Comparison of ENCODE assay signal across 30 cellular contexts in genomic region chr4:188975271-188975670, GRCh38.
DNase-seq lines count a peak whose midpoint lies in the region; ATAC-seq, FAIRE-seq and TF ChIP-seq lines count a peak whose summit lies in the region.
"Had no signal": no experiment of that assay in that cellular context is flagged by ENCODE, and none has a peak within 500 bp of the region (broad histone marks: within the 10 kb centered on the region; RNA-seq: fewer than 3 reads in every experiment).

No MANE protein-coding gene starts in this region.

- H2BK15ac ChIP-seq in H1 (ENCODE audit: low read length) = no peak overlapping the region; the same call in 1 of the 2 replicates

- H3K18ac ChIP-seq in H1 (ENCODE audit: extremely low read depth, low read length) = peak overlapping the region; percentile 96

- H3K9me2 ChIP-seq in MM.1S (replicated peaks; ENCODE audit: insufficient read depth, low read length) = no peaks in the 10 kb centered on the region

- H3K27me3 Mint-ChIP-seq in neural progenitor cell (ENCODE audit: insufficient read depth, low read depth) = peaks cover 2% of the 10 kb centered on the region
- H3K27me3 Mint-ChIP-seq: activated CD8-positive, alpha-beta memory T cell treated with anti-CD3 and anti-CD28 coated beads, Interleukin-2, amount 10 ng/mL, durations not matched to agents 7 days and 5 days; stimulated activated naive CD8-positive, alpha-beta T cell treated with anti-CD3 and anti-CD28 coated beads, Interleukin-15, amount 100 ng/mL, for 72 hours had no signal

- no peaks in the 10 kb centered on the region for H3K9me3 ChIP-seq in MM.1S (replicated peaks; ENCODE audit: insufficient read depth, low read length)
- 0 out of 4 replicates have a peak, but pooled peaks cover 0 to 7% of the 10 kb centered on the region in 2 experiments for H3K9me3 ChIP-seq in H1 (ENCODE audit: insufficient read depth in 2 of 2, low read depth in 1 of 2, low read length in 1 of 2)
- peaks cover 5% of the 10 kb centered on the region for H3K9me3 ChIP-seq in neural progenitor cell (ENCODE audit: low read depth)
- H3K9me3 ChIP-seq: SJSA1, tibial artery had no signal

- H2AK5ac ChIP-seq in H1 (ENCODE audit: low read depth, low read length) = 0 out of 2 replicates have a peak overlapping the region, but pooled peaks have one; percentile 95

- FAIRE-seq in H1 (lab: Jason Lieb, UNC) = no peak
- FAIRE-seq: GM18507, small intestine had no signal

- H4K20me1 ChIP-seq in MM.1S (ENCODE audit: insufficient read depth, low read length) (no peaks in the 10 kb centered on the region), H1 (replicated peaks in 1 of 2; ENCODE audit: control insufficient read depth in 1 of 2, insufficient read depth in 2 of 2, low read length in 2 of 2) (no peaks in the 10 kb centered on the region), neural progenitor cell (ENCODE audit: low read depth) (no peaks in the 10 kb centered on the region)

- TF ChIP-seq EP300 in H1 (IDR thresholded peaks at IDR 0.05; ENCODE audit: borderline replicate concordance in 1 of 2, low read depth in 2 of 2, low read length in 2 of 2) = no peak

- CTCF ChIA-PET in H1 (lab: Charles Lee; ENCODE audit: partially characterized antibody) = no interaction called here

- H3K4me1 ChIP-seq in MM.1S (ENCODE audit: low read length) (peaks cover 43% of the 10 kb centered on the region), H1 (replicated peaks in 1 of 4; ENCODE audit: control insufficient read depth in 3 of 4, insufficient read depth in 4 of 4, low read length in 3 of 4) (peaks cover 3 to 22% (median 14%) of the 10 kb centered on the region in 4 experiments), neural progenitor cell (peaks cover 35% of the 10 kb centered on the region), foreskin keratinocyte (no peaks in the 10 kb centered on the region)
- H3K4me1 ChIP-seq: tibial artery had no signal

- H3K4me2 ChIP-seq in MM.1S (ENCODE audit: low read depth, low read length) = 0 out of 2 replicates have a peak overlapping the region, but pooled peaks have one; percentile 57
- no peak overlapping the region for H3K4me2 ChIP-seq in H1 (ENCODE audit: insufficient read depth in 1 of 2, low read depth in 2 of 2, low read length in 2 of 2)
- H3K4me2 ChIP-seq in neural progenitor cell = peak overlapping the region; percentile 68

- peaks cover 6% of the 10 kb centered on the region for H3K9me3 Mint-ChIP-seq in neural progenitor cell

- H3K79me1 ChIP-seq in H1 (ENCODE audit: low read depth, low read length) = no peaks in the 10 kb centered on the region

- no peaks in the 10 kb centered on the region for H3K27me3 ChIP-seq in MM.1S (replicated peaks; ENCODE audit: insufficient read depth, low read length)
- H3K27me3 ChIP-seq in H1 (replicated peaks in 1 of 4; ENCODE audit: control insufficient read depth in 3 of 4, extremely low read depth in 1 of 4, insufficient read depth in 3 of 4, low read length in 3 of 4) = no peaks in the 10 kb centered on the region
- H3K27me3 ChIP-seq in neural progenitor cell = no peaks in the 10 kb centered on the region
- no peaks in the 10 kb centered on the region for H3K27me3 ChIP-seq in foreskin keratinocyte
- H3K27me3 ChIP-seq: SJSA1, tibial artery had no signal

- peak overlapping the region; percentile 95 for H2BK12ac ChIP-seq in H1 (ENCODE audit: low read depth, low read length)

- H3K9ac ChIP-seq in MM.1S (ENCODE audit: low read length) = no peak overlapping the region
- H3K9ac ChIP-seq in H1 (replicated peaks in 1 of 4; ENCODE audit: extremely low read depth in 1 of 4, low read depth in 3 of 4, low read length in 3 of 4) = no peak overlapping the region
- H3K9ac ChIP-seq in neural progenitor cell = no peak overlapping the region

- H2BK120ac ChIP-seq in H1 (replicated peaks; ENCODE audit: low read depth, low read length) = peak overlapping the region; percentile 94

- no peak for TF ChIP-seq POLR2A in H1 (IDR thresholded peaks at IDR 0.05; ENCODE audit: control extremely low read depth in 1 of 2, low read depth in 2 of 2, low read length in 2 of 2)

- H2BK20ac ChIP-seq in H1 (ENCODE audit: low read length) = peak overlapping the region; percentile 97; the same call in 1 of the 2 replicates

- 89% methylated on average over 9 of the region's 10 CpGs; no CpG with 5 or more reads in 1 of the 2 experiments for WGBS in H1 (ENCODE audit: extremely low coverage in 1 of 2, insufficient coverage in 1 of 2, insufficient read length in 1 of 2, insufficient replicate concordance in 2 of 2, low coverage in 1 of 2, low lambda C conversion rate in 2 of 2, missing lambda C conversion rate in 1 of 2), 2 experiments

- peak overlapping the region; percentile 73 for H4K5ac ChIP-seq in H1 (ENCODE audit: insufficient read length, low read depth, low read length)

- H3K4ac ChIP-seq in H1 (replicated peaks; ENCODE audit: insufficient read length, low read depth, low read length) = peak overlapping the region; percentile 99

- H3F3A ChIP-seq in MM.1S (ENCODE audit: insufficient read depth, low read length) (peaks cover 38% of the 10 kb centered on the region), neural progenitor cell (ENCODE audit: low read depth) (peaks cover 46% of the 10 kb centered on the region)

- H3K27ac Mint-ChIP-seq in neural progenitor cell = no peak overlapping the region
- H3K27ac Mint-ChIP-seq: activated CD8-positive, alpha-beta memory T cell treated with anti-CD3 and anti-CD28 coated beads, Interleukin-2, amount 10 ng/mL, durations not matched to agents 7 days and 5 days; activated naive CD4-positive, alpha-beta T cell treated with anti-CD3 and anti-CD28 coated beads for 36 hours; stimulated activated naive CD8-positive, alpha-beta T cell treated with anti-CD3 and anti-CD28 coated beads, Interleukin-15, amount 100 ng/mL, for 72 hours had no signal

- no peak overlapping the region for H4K8ac ChIP-seq in H1 (ENCODE audit: extremely low read depth, insufficient read depth, low read length)

- ATAC-seq in foreskin keratinocyte (no peak), left colon (no peak)
- ATAC-seq: activated CD8-positive, alpha-beta memory T cell treated with anti-CD3 and anti-CD28 coated beads, Interleukin-2, amount 10 ng/mL, durations not matched to agents 7 days and 5 days; left lobe of liver; Panc1; stimulated activated naive CD8-positive, alpha-beta T cell treated with anti-CD3 and anti-CD28 coated beads, Interleukin-15, amount 100 ng/mL, for 72 hours had no signal

- no peak overlapping the region for H3K23ac ChIP-seq in H1 (ENCODE audit: insufficient read length)

- peak overlapping the region; percentile 22 for H4K91ac ChIP-seq in H1 (replicated peaks; ENCODE audit: insufficient read length, low read length)

- POLR2A ChIA-PET in H1 (lab: Charles Lee; ENCODE audit: partially characterized antibody) = no interaction called here

- H3K14ac ChIP-seq in H1 (ENCODE audit: insufficient read length) = no peak overlapping the region

- no peaks in the 10 kb centered on the region for H3K36me3 ChIP-seq in MM.1S (replicated peaks; ENCODE audit: insufficient read depth, low read length)
- H3K36me3 ChIP-seq in H1 (ENCODE audit: control insufficient read depth in 2 of 4, insufficient read depth in 4 of 4, low read length in 3 of 4) = peaks cover 0 to 3% (median 0%) of the 10 kb centered on the region in 4 experiments; a peak in 1 of 8 replicates
- H3K36me3 ChIP-seq in neural progenitor cell = peaks cover 7% of the 10 kb centered on the region
- H3K36me3 ChIP-seq: SJSA1, tibial artery had no signal

- no peaks in the 10 kb centered on the region for H3K36me3 Mint-ChIP-seq in neural progenitor cell
- H3K36me3 Mint-ChIP-seq: activated CD8-positive, alpha-beta memory T cell treated with anti-CD3 and anti-CD28 coated beads, Interleukin-2, amount 10 ng/mL, durations not matched to agents 7 days and 5 days had no signal

- peak; percentile 16 to 39; a peak in 3 of 4 replicates for TF ChIP-seq RAD21 in H1 (IDR thresholded peaks at IDR 0.05 in 1 of 2, conservative IDR thresholded peaks at IDR 0.05 in 1 of 2; ENCODE audit: low read depth in 2 of 2, low read length in 2 of 2)

- H3K4me3 ChIP-seq in MM.1S (ENCODE audit: low read length) (no peak overlapping the region), H1 (ENCODE audit: extremely low read depth in 1 of 4, insufficient read depth in 2 of 4, low read depth in 3 of 4, low read length in 4 of 4) (no peak overlapping the region), neural progenitor cell (no peak overlapping the region)
- H3K4me3 ChIP-seq: SJSA1, tibial artery had no signal

- H3K4me3 Mint-ChIP-seq in neural progenitor cell = no peak overlapping the region
- H3K4me3 Mint-ChIP-seq: activated CD8-positive, alpha-beta memory T cell treated with anti-CD3 and anti-CD28 coated beads, Interleukin-2, amount 10 ng/mL, durations not matched to agents 7 days and 5 days; activated naive CD4-positive, alpha-beta T cell treated with anti-CD3 and anti-CD28 coated beads for 36 hours; stimulated activated naive CD8-positive, alpha-beta T cell treated with anti-CD3 and anti-CD28 coated beads, Interleukin-15, amount 100 ng/mL, for 72 hours had no signal

- H3K27ac ChIP-seq in MM.1S (ENCODE audit: low read length) = peak overlapping the region; percentile 92; the same call in 1 of the 2 replicates
- no peak overlapping the region for H3K27ac ChIP-seq in H1 (ENCODE audit: low read depth, low read length)
- peak overlapping the region; percentile 96 for H3K27ac ChIP-seq in neural progenitor cell
- no peak overlapping the region for H3K27ac ChIP-seq in foreskin keratinocyte
- H3K27ac ChIP-seq: 22Rv1, C4-2B, SJSA1, tibial artery had no signal

- peak overlapping the region; percentile 25 for H3K56ac ChIP-seq in H1 (replicated peaks; ENCODE audit: insufficient read length, low read depth, low read length)

- no peak for TF ChIP-seq CTCF in MM.1S (IDR thresholded peaks at IDR 0.05; ENCODE audit: low read length)
- TF ChIP-seq CTCF in H1 (IDR thresholded peaks at IDR 0.05; ENCODE audit: control extremely low read depth in 1 of 3, insufficient read depth in 1 of 3, low read depth in 1 of 3, low read length in 3 of 3) = peak in 1 of 3 experiments; percentile 17; a peak in 1 of 4 replicates
- no peak for TF ChIP-seq CTCF in neural progenitor cell (IDR thresholded peaks at IDR 0.05)
- no peak for TF ChIP-seq CTCF in foreskin keratinocyte (conservative IDR thresholded peaks at IDR 0.05)

- peaks cover 19% of the 10 kb centered on the region for H3K4me1 Mint-ChIP-seq in neural progenitor cell
- H3K4me1 Mint-ChIP-seq: activated CD8-positive, alpha-beta memory T cell treated with anti-CD3 and anti-CD28 coated beads, Interleukin-2, amount 10 ng/mL, durations not matched to agents 7 days and 5 days; stimulated activated naive CD8-positive, alpha-beta T cell treated with anti-CD3 and anti-CD28 coated beads, Interleukin-15, amount 100 ng/mL, for 72 hours had no signal

- H3K23me2 ChIP-seq in H1 (ENCODE audit: low read depth, low read length) = no peaks in the 10 kb centered on the region

- peak; percentile 93 for DNase-seq in DMS53 (lab: John Stamatoyannopoulos, UW)
- DNase-seq in DMS53 treated with DMSO at 0.1 percent for 48 hours (lab: John Stamatoyannopoulos, UW; ENCODE audit: unreplicated experiment) = no peak
- no peak for DNase-seq in MM.1S
- no peak for DNase-seq in H1 (ENCODE audit: low read depth in 1 of 2, low spot score in 2 of 2)
- no peak for DNase-seq in neural progenitor cell (ENCODE audit: low spot score)
- no peak for DNase-seq in foreskin keratinocyte
- DNase-seq in left colon = no peak
- no peak for DNase-seq in NCI-H510A (lab: John Stamatoyannopoulos, UW)
- DNase-seq: activated CD4-positive, CD25-positive, alpha-beta regulatory T cell; activated CD8-positive, alpha-beta memory T cell treated with anti-CD3 and anti-CD28 coated beads, Interleukin-2, amount 10 ng/mL, durations not matched to agents 7 days and 5 days; activated naive CD4-positive, alpha-beta T cell treated with anti-CD3 and anti-CD28 coated beads for 36 hours; amniotic stem cell; effector memory CD4-positive, alpha-beta T cell; erythroblast; head of caudate nucleus; NCI-H1092; NCI-H1694 treated with DMSO at 0.1 percent for 48 hours; NCI-H226; nucleus accumbens; retina; small intestine; stimulated activated naive CD8-positive, alpha-beta T cell treated with anti-CD3 and anti-CD28 coated beads, Interleukin-15, amount 100 ng/mL, for 72 hours; T-helper 1 cell; tibial artery had no signal

- H3K79me2 ChIP-seq in MM.1S (ENCODE audit: low read length) (no peaks in the 10 kb centered on the region), H1 (ENCODE audit: control insufficient read depth in 1 of 2, insufficient read depth in 2 of 2, low read length in 2 of 2) (no peaks in the 10 kb centered on the region), neural progenitor cell (ENCODE audit: low read depth) (no peaks in the 10 kb centered on the region)

- H2AFZ ChIP-seq in MM.1S (ENCODE audit: low read length) (no peak overlapping the region), H1 (ENCODE audit: low read length) (no peak overlapping the region), neural progenitor cell (replicated peaks) (peak overlapping the region; percentile 43)

- intact Hi-C loops in left colon (cut with DNase I, micrococcal nuclease) = no loop called here

- peak overlapping the region; percentile 78; the same call in 1 of the 2 replicates for H2BK5ac ChIP-seq in H1 (ENCODE audit: low read depth, low read length)

Comparison
In these comparisons a context has a peak if more than half of its experiments do, and no peak if none do; other contexts are left out.
1. H3K27ac ChIP-seq: peak in MM.1S (single experiment) and neural progenitor cell (single experiment); none in H1 (single experiment) and foreskin keratinocyte (single experiment).
2. H3K4me2 ChIP-seq: peak in MM.1S (single experiment) and neural progenitor cell (single experiment); none in H1 (0 of 2).